ENCODE assay signal across 8 cellular contexts in the genomic region with DNA sequence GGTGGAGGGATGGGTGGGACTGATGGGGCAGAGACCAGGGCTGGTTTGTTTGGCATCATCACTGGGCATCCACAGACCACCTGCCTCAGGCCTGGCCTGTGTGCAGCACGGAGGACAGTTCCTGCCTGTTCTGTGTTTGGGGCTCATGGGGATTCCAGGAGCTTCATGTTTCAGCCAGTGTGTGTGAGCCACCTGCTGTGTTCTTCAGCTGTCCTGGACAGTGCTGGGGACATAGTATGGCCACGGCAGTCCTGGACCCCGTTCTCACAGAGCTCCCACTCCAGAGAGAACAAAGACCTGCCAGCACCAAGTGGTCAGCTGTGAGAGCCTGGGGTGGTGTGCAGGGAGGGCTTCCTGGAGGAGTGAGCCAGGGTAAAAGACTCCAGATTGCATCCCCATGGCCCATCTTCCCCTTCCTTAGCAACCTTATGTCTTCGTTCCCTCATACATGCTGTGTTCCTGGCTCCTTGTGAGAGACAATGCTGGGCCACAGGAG. TPM values are rescaled to one million over a fixed set of nuclear protein-coding genes. Genes with fewer than 3 reads are reported as not detected.
A peak's percentile ranks its signal among the peaks of the same experiment; 100 is the strongest.
DNase-seq lines count a peak whose midpoint lies in the region; ATAC-seq and TF ChIP-seq lines count a peak whose summit lies in the region.

No MANE protein-coding gene starts in this region.

- peaks cover 22% of the 10 kb centered on the region for H3K36me3 Mint-ChIP-seq in chondrocyte (ENCODE audit: low read depth)
- peaks cover under 1% of the 10 kb centered on the region for H3K36me3 Mint-ChIP-seq in natural killer cell

- no peak overlapping the region for H3K4me3 ChIP-seq in A673 (ENCODE audit: low read depth, low read length, poor library complexity, severe bottlenecking)
- H3K4me3 ChIP-seq in KMS-11 (IDR thresholded peaks at IDR 0.05; ENCODE audit: insufficient read depth, low read depth, low read length): no peak overlapping the region

- H3K79me2 ChIP-seq in KMS-11 (ENCODE audit: insufficient read depth, low read depth): peaks cover 24% of the 10 kb centered on the region

- peak in 2 of 3 donors; percentile 4 to 10 for ATAC-seq in natural killer cell
- no peak for ATAC-seq in GM19467 (IDR thresholded peaks at IDR 0.05; ENCODE audit: unreplicated experiment)
- no peak for ATAC-seq in HG02840 (IDR thresholded peaks at IDR 0.05; ENCODE audit: low FRiP score, unreplicated experiment)

- no TSS peak for BruUV-seq in A673 (replicated peaks; lab: Mats Ljungman, UMichigan)

- H3K27ac Mint-ChIP-seq in chondrocyte (ENCODE audit: unreplicated experiment) (peak overlapping the region; percentile 94), natural killer cell (peak overlapping the region; percentile 91 to 94)

- no peaks in the 10 kb centered on the region for H3K9me3 ChIP-seq in A673 (ENCODE audit: low read depth, low read length, poor library complexity, severe bottlenecking)

- H3K4me1 Mint-ChIP-seq in chondrocyte (ENCODE audit: low read depth): peaks cover 36% of the 10 kb centered on the region
- peaks cover 81% of the 10 kb centered on the region in 2 donors for H3K4me1 Mint-ChIP-seq in natural killer cell

- peak overlapping the region; percentile 79; the same call in 1 of the 2 replicates for H3K4me2 ChIP-seq in KMS-11

- no peak overlapping the region for H2AFZ ChIP-seq in KMS-11 (ENCODE audit: low read depth)

- H3K27me3 Mint-ChIP-seq in chondrocyte (ENCODE audit: low read depth): no peaks in the 10 kb centered on the region
- H3K27me3 Mint-ChIP-seq in natural killer cell (ENCODE audit: low read depth in 2 of 2): no peaks in the 10 kb centered on the region

- no peaks in the 10 kb centered on the region for H4K20me1 ChIP-seq in KMS-11 (ENCODE audit: insufficient read depth)

- DNase-seq in A673 (ENCODE audit: low spot score) (no peak), chondrocyte (ENCODE audit: low spot score) (peak; percentile 59), natural killer cell (peak; percentile 25), dermis blood vessel endothelial cell (no peak)
- DNase-seq in activated CD4-positive, alpha-beta T cell treated with anti-CD3 and anti-CD28 coated beads for 1 hour: no peak

- H3K4me3 Mint-ChIP-seq in chondrocyte (ENCODE audit: unreplicated experiment) (peak overlapping the region; percentile 27), natural killer cell (peak overlapping the region; percentile 96)

- POLR2A ChIA-PET in A673 (lab: Charles Lee; ENCODE audit: low non-redundant PET): interaction anchor here (0.6 kb wide), 1 partner anchor 645 kb away, joined by 3 read pairs; no protein-coding TSS in a partner anchor

- peak overlapping the region; percentile 58 for H3K9ac ChIP-seq in KMS-11

- CTCF ChIA-PET in A673 (lab: Charles Lee): interaction anchor here (0.6 to 1.7 kb wide), 2 partner anchors 101 to 104 kb away, joined by 3 to 10 read pairs; no protein-coding TSS in a partner anchor

- peaks cover 12% of the 10 kb centered on the region for H3K4me1 ChIP-seq in A673 (ENCODE audit: insufficient read depth, low read length, poor library complexity, severe bottlenecking)
- H3K4me1 ChIP-seq in KMS-11 (ENCODE audit: low read depth, poor library complexity, severe bottlenecking): peaks cover 52% of the 10 kb centered on the region

- intact Hi-C loops in A673 (cut with micrococcal nuclease; ENCODE audit: unreplicated experiment): loop anchor here (2.0 kb wide), 1 partner anchor 103 kb away; no protein-coding TSS in a partner anchor
- intact Hi-C loops in natural killer cell (cut with micrococcal nuclease): loop anchor here (1.0 to 10.0 kb wide), 9 partner anchors 10 to 645 kb away; a partner anchor contains a TSS

- H3K36me3 ChIP-seq in A673 (ENCODE audit: insufficient read depth, low read length, poor library complexity, severe bottlenecking) (peaks cover 59% of the 10 kb centered on the region), KMS-11 (ENCODE audit: insufficient read depth) (peaks cover 8% of the 10 kb centered on the region; the same call in 1 of the 2 replicates)

- peak overlapping the region; percentile 96 for H3K27ac ChIP-seq in A673 (ENCODE audit: low read depth, low read length, poor library complexity, severe bottlenecking)
- H3K27ac ChIP-seq in KMS-11: peak overlapping the region; percentile 95

- no peaks in the 10 kb centered on the region for H3K27me3 ChIP-seq in A673 (replicated peaks; ENCODE audit: insufficient read depth, low read depth, low read length, poor library complexity)
- H3K27me3 ChIP-seq in KMS-11 (ENCODE audit: insufficient read depth, low read depth): no peaks in the 10 kb centered on the region

- TF ChIP-seq CTCF in A673 (conservative IDR thresholded peaks at IDR 0.05; ENCODE audit: low read depth, low read length) (no peak), KMS-11 (conservative IDR thresholded peaks at IDR 0.05; ENCODE audit: low read depth, low read length) (no peak), chondrocyte (IDR thresholded peaks at IDR 0.05) (no peak), natural killer cell (IDR thresholded peaks at IDR 0.05) (no peak)

- H3K9me3 Mint-ChIP-seq in chondrocyte (ENCODE audit: low read depth): no peaks in the 10 kb centered on the region
- no peaks in the 10 kb centered on the region for H3K9me3 Mint-ChIP-seq in natural killer cell

RNA-seq across cellular contexts. Expression of a gene that starts 2.0 kb away (rescaled TPM):
- total RNA-seq in A673 (2021) (40.8 and 41.8 TPM in 2 replicates), chondrocyte (21.8 to 33.2 TPM (median 25.5 TPM) in 3 replicates), natural killer cell (10 to 100 TPM; 41.1 to 44.3 (median 44.0) TPM), dermis blood vessel endothelial cell (7.5 and 13.2 TPM in 2 replicates)

RNA-seq across cellular contexts. Expression of a gene that starts 43.8 kb away (rescaled TPM):
- total RNA-seq in A673 (2021): 342 and 344 TPM in 2 replicates
- total RNA-seq in chondrocyte: 158 to 195 TPM (median 161 TPM) in 3 replicates
- total RNA-seq in natural killer cell: 100 to 1,000 TPM; 279 to 360 (median 315) TPM
- total RNA-seq in dermis blood vessel endothelial cell: 63.3 and 171 TPM in 2 replicates

RNA-seq across cellular contexts. Expression of a gene that starts 45.7 kb away (rescaled TPM):
- total RNA-seq in A673 (2021) (92.4 and 102 TPM in 2 replicates), chondrocyte (188 to 197 TPM (median 195 TPM) in 3 replicates), natural killer cell (100 to 1,000 TPM; 682 to 761 (median 729) TPM), dermis blood vessel endothelial cell (19.4 and 74.5 TPM in 2 replicates)

RNA-seq across cellular contexts. Expression of a gene that starts 55.9 kb away (rescaled TPM):
- 9.9 and 10.7 TPM in 2 replicates for total RNA-seq in A673 (2021)
- total RNA-seq in chondrocyte: 2.0 to 3.0 TPM (median 2.6 TPM) in 3 replicates
- 10 to 100 TPM; 18.1 to 22.2 (median 18.7) TPM for total RNA-seq in natural killer cell
- 6.8 and 7.9 TPM in 2 replicates for total RNA-seq in dermis blood vessel endothelial cell

Comparison
In these comparisons a context has a peak if more than half of its experiments do, and no peak if none do; other contexts are left out.
1. DNase-seq: peak in chondrocyte (single experiment) and natural killer cell (single experiment); none in A673 (single experiment), dermis blood vessel endothelial cell (single experiment) and activated CD4-positive, alpha-beta T cell treated with anti-CD3 and anti-CD28 coated beads for 1 hour (single experiment).
2. ATAC-seq: peak in natural killer cell (2 of 3); none in GM19467 (single experiment) and HG02840 (single experiment).